ENCODE assay signal across 9 cellular contexts in the genomic region with DNA sequence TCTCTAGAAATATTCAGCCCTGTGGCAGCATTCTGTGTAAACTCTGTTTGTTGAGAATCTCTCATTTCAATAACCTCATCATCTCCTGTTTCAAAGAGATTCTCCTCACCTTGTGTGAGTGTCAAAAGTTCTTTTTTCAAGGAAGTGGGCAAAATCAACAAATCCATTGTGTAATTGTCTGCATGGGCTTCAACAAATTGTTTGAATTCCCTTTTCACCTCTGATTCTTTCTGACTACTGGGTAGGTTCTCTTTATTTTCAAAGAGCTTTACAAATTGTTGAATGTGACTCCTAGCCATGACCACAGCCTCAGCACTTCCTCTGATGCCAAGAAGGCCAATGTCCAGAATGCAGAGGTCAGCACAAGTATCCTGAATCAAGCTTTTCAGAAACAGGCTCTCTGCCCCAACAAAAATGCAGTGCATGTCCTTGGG. TPM values are rescaled to one million over a fixed set of nuclear protein-coding genes. Genes with fewer than 3 reads are reported as not detected.
DNase-seq lines count a peak whose midpoint lies in the region; ATAC-seq and TF ChIP-seq lines count a peak whose summit lies in the region.
"Had no signal": no experiment of that assay in that cellular context is flagged by ENCODE, and none has a peak within 500 bp of the region (broad histone marks: within the 10 kb centered on the region; RNA-seq: fewer than 3 reads in every experiment).

No MANE protein-coding gene starts in this region.

- DNase-seq in activated CD4-positive, alpha-beta T cell treated with anti-CD3 and anti-CD28 coated beads, Interleukin-2, amount 10 ng/mL, durations not matched to agents 24 days and 14 days, result no peak
- no peak for DNase-seq in activated CD4-positive, alpha-beta T cell treated with anti-CD3 and anti-CD28 coated beads, Interleukin-2, amount 50 U/mL, for 48 hours
- peak; percentile 52 for DNase-seq in adipocyte (ENCODE audit: low read depth)
- DNase-seq in left lung, result no peak
- no peak for DNase-seq in stimulated activated effector memory CD8-positive, alpha-beta T cell treated with anti-CD3 and anti-CD28 coated beads, Interleukin-12 subunit alpha, Interleukin-12 subunit beta, amount 100 ng/mL, for 72 hours (ENCODE audit: low spot score in 2 of 2)
- DNase-seq: Kasumi-1 had no signal

- intact Hi-C loops in activated CD4-positive, alpha-beta T cell treated with anti-CD3 and anti-CD28 coated beads, Interleukin-2, amount 10 ng/mL, durations not matched to agents 24 days and 14 days (cut with micrococcal nuclease), result no loop called here
- intact Hi-C loops in left lung (cut with DNase I), result no loop called here

- H3K27ac ChIP-seq in left lung, result peak overlapping the region in 1 of 2 donors; percentile 55

- TF ChIP-seq CTCF in left lung (IDR thresholded peaks at IDR 0.05), result no peak

- H3K36me3 Mint-ChIP-seq in activated CD4-positive, alpha-beta T cell treated with anti-CD3 and anti-CD28 coated beads, Interleukin-2, amount 10 ng/mL, durations not matched to agents 24 days and 14 days (ENCODE audit: low read depth), result peaks cover 43% of the 10 kb centered on the region
- H3K36me3 Mint-ChIP-seq in stimulated activated effector memory CD8-positive, alpha-beta T cell treated with anti-CD3 and anti-CD28 coated beads, Interleukin-12 subunit alpha, Interleukin-12 subunit beta, amount 100 ng/mL, for 72 hours, result peaks cover 39% of the 10 kb centered on the region

- H3K9me3 Mint-ChIP-seq in activated CD4-positive, alpha-beta T cell treated with anti-CD3 and anti-CD28 coated beads, Interleukin-2, amount 10 ng/mL, durations not matched to agents 24 days and 14 days, result no peaks in the 10 kb centered on the region
- no peaks in the 10 kb centered on the region for H3K9me3 Mint-ChIP-seq in stimulated activated effector memory CD8-positive, alpha-beta T cell treated with anti-CD3 and anti-CD28 coated beads, Interleukin-12 subunit alpha, Interleukin-12 subunit beta, amount 100 ng/mL, for 72 hours

- H3K27me3 ChIP-seq in adipocyte (replicated peaks; ENCODE audit: control insufficient read depth, insufficient read depth, low read length) (no peaks in the 10 kb centered on the region), left lung (no peaks in the 10 kb centered on the region)

- H3K4me1 Mint-ChIP-seq in activated CD4-positive, alpha-beta T cell treated with anti-CD3 and anti-CD28 coated beads, Interleukin-2, amount 10 ng/mL, durations not matched to agents 24 days and 14 days, result peaks cover 52% of the 10 kb centered on the region
- H3K4me1 Mint-ChIP-seq in stimulated activated effector memory CD8-positive, alpha-beta T cell treated with anti-CD3 and anti-CD28 coated beads, Interleukin-12 subunit alpha, Interleukin-12 subunit beta, amount 100 ng/mL, for 72 hours, result peaks cover 67% of the 10 kb centered on the region

- peak; percentile 32 for ATAC-seq in left lung
- ATAC-seq in stimulated activated effector memory CD8-positive, alpha-beta T cell treated with anti-CD3 and anti-CD28 coated beads, Interleukin-12 subunit alpha, Interleukin-12 subunit beta, amount 100 ng/mL, for 72 hours, result no peak
- ATAC-seq in GM21360 (IDR thresholded peaks at IDR 0.05; ENCODE audit: unreplicated experiment), result no peak
- no peak for ATAC-seq in HG02798 (IDR thresholded peaks at IDR 0.05; ENCODE audit: poor library complexity, unreplicated experiment)
- ATAC-seq in HG03378 (IDR thresholded peaks at IDR 0.05; ENCODE audit: unreplicated experiment), result no peak

- H3K27ac Mint-ChIP-seq in activated CD4-positive, alpha-beta T cell treated with anti-CD3 and anti-CD28 coated beads, Interleukin-2, amount 10 ng/mL, durations not matched to agents 24 days and 14 days, result peak overlapping the region; percentile 64
- peak overlapping the region; percentile 59 for H3K27ac Mint-ChIP-seq in stimulated activated effector memory CD8-positive, alpha-beta T cell treated with anti-CD3 and anti-CD28 coated beads, Interleukin-12 subunit alpha, Interleukin-12 subunit beta, amount 100 ng/mL, for 72 hours

- no peak overlapping the region for H3K4me3 Mint-ChIP-seq in activated CD4-positive, alpha-beta T cell treated with anti-CD3 and anti-CD28 coated beads, Interleukin-2, amount 10 ng/mL, durations not matched to agents 24 days and 14 days
- H3K4me3 Mint-ChIP-seq in stimulated activated effector memory CD8-positive, alpha-beta T cell treated with anti-CD3 and anti-CD28 coated beads, Interleukin-12 subunit alpha, Interleukin-12 subunit beta, amount 100 ng/mL, for 72 hours, result no peak overlapping the region

- no peaks in the 10 kb centered on the region for H3K27me3 Mint-ChIP-seq in activated CD4-positive, alpha-beta T cell treated with anti-CD3 and anti-CD28 coated beads, Interleukin-2, amount 10 ng/mL, durations not matched to agents 24 days and 14 days

- no peak overlapping the region for H3K9ac ChIP-seq in adipocyte (ENCODE audit: low read length)

- H3K36me3 ChIP-seq in adipocyte (ENCODE audit: control insufficient read depth, insufficient read depth, low read length, severe bottlenecking) (peaks cover 17% of the 10 kb centered on the region), left lung (peaks cover 0 to 18% of the 10 kb centered on the region in 2 donors)

- H3K4me1 ChIP-seq in adipocyte (ENCODE audit: control insufficient read depth, insufficient read depth, low read length) (peaks cover 45% of the 10 kb centered on the region), left lung (peaks cover 23 to 79% of the 10 kb centered on the region in 2 donors)

- no peak overlapping the region for H3K4me3 ChIP-seq in adipocyte (ENCODE audit: low read length)
- H3K4me3 ChIP-seq in left lung, result no peak overlapping the region

- no peaks in the 10 kb centered on the region for H3K9me3 ChIP-seq in adipocyte (ENCODE audit: control insufficient read depth, low read length)
- H3K9me3 ChIP-seq in left lung, result no peaks in the 10 kb centered on the region

RNA-seq across cellular contexts. Expression of a gene that starts 48.0 kb away (rescaled TPM):
- 41.8 and 44.4 TPM in 2 replicates for total RNA-seq in activated CD4-positive, alpha-beta T cell treated with anti-CD3 and anti-CD28 coated beads, Interleukin-2, amount 10 ng/mL, durations not matched to agents 24 days and 14 days
- 10 to 100 TPM; 41.0 to 54.6 TPM for total RNA-seq in left lung
